In the genomic region with DNA sequence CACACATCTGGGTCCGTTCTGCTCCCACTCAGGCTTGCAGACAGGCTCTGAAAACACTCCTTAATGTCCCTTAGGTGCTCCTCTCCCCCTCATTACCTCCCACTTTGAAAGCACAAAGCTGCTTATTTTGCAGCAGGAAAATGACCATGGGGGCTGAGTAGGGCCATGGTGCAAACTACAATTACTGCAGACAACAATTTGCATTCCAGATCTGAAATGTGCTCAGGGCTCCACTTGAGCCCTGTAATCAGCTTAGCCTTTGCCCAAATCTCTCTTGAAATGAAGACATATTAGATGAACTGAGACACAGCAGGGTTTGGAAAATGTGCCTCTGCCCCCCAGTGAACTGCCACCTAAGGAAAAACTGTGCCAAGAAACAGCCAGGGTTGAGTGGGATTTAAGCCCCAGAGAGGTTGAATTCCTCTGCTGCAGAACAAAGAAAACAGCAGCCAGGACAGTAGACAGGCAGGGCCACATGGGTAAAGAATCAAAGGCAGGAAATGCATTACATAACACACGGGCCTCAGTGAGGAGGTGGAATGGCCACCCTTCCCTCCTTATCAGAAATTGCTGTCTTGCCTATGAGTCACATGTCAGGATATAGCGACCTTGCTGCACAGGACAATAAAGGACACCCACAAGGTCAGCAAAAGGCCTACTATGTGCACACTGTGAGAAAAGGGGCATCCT, we compare ENCODE assay signal across 9 cellular contexts.
DNase-seq lines count a peak whose midpoint lies in the region; ATAC-seq, FAIRE-seq and TF ChIP-seq lines count a peak whose summit lies in the region.
"Had no signal": no experiment of that assay in that cellular context is flagged by ENCODE, and none has a peak within 500 bp of the region (broad histone marks: within the 10 kb centered on the region; RNA-seq: fewer than 3 reads in every experiment).

No MANE protein-coding gene starts in this region.

- H3K9me3 Mint-ChIP-seq in mesothelial cell of epicardium: no peaks in the 10 kb centered on the region

- H3K36me3 ChIP-seq in GM12878 (ENCODE audit: control insufficient read depth in 2 of 2, insufficient read depth in 2 of 2, low read length in 1 of 2): no peaks in the 10 kb centered on the region

- SMC1A ChIA-PET in GM12878 (lab: Charles Lee; ENCODE audit: uncharacterized antibody, unreplicated experiment): interaction anchor here (1.1 to 1.4 kb wide), 3 partner anchors 14 to 91 kb away, joined by 3 to 4 read pairs (median 3); no protein-coding TSS in a partner anchor

- peaks cover 0 to 3% of the 10 kb centered on the region in 2 experiments; a peak in 1 of 4 replicates for H3K27me3 ChIP-seq in GM12878 (replicated peaks in 1 of 2; ENCODE audit: control insufficient read depth in 2 of 2, insufficient read depth in 2 of 2, low read length in 1 of 2)

- no peak overlapping the region for H3K4me3 ChIP-seq in GM12878

- no peaks in the 10 kb centered on the region; the same call in 2 of the 3 replicates for H3K9me3 ChIP-seq in GM12878 (replicated peaks; ENCODE audit: control insufficient read depth, insufficient read depth, low read length)

- H4K20me1 ChIP-seq in GM12878 (ENCODE audit: control insufficient read depth, insufficient read depth): no peaks in the 10 kb centered on the region

- CTCF ChIA-PET in GM12878 (lab: Yijun Ruan, JAX): interaction anchor here (0.8 to 1.5 kb wide), 5 partner anchors 52 to 228 kb away, joined by 3 to 4 read pairs (median 3); no protein-coding TSS in a partner anchor

- POLR2A ChIA-PET in GM12878 (lab: Charles Lee): no interaction called here

- H3K27me3 Mint-ChIP-seq in mesothelial cell of epicardium (ENCODE audit: low read depth): no peaks in the 10 kb centered on the region

- WGBS in GM12878 (ENCODE audit: insufficient coverage, insufficient replicate concordance, low lambda C conversion rate, missing lambda C conversion rate): 0% methylated on average over 3 of the region's 3 CpGs

- RAD21 ChIA-PET in GM12878 (lab: Charles Lee; ENCODE audit: unreplicated experiment): no interaction called here

- DNase-seq in EL (peak; percentile 20), NCI-H226 (peak; percentile 67), GM12878 (ENCODE audit: low read depth, low spot score) (no peak), mesothelial cell of epicardium (ENCODE audit: low spot score in 2 of 2, unreplicated experiment in 2 of 2) (no peak), activated T-cell treated with anti-CD3 and anti-CD28 coated beads for 4 hours (no peak), globus pallidus (ENCODE audit: low spot score) (no peak), DMS 273 treated with DMSO at 0.1 percent for 48 hours (lab: John Stamatoyannopoulos, UW) (no peak), pons (ENCODE audit: low spot score) (no peak)
- DNase-seq: NCI-H69 had no signal

- peaks cover 79% of the 10 kb centered on the region for H3K4me1 Mint-ChIP-seq in mesothelial cell of epicardium

- H3K27ac Mint-ChIP-seq in mesothelial cell of epicardium: peak overlapping the region; percentile 60

- TF ChIP-seq CTCF in GM12878 (IDR thresholded peaks at IDR 0.05 in 2 of 3, conservative IDR thresholded peaks at IDR 0.05 in 1 of 3; ENCODE audit: control insufficient read depth in 2 of 3, extremely low read depth in 1 of 3, insufficient read depth in 1 of 3, low read depth in 3 of 3, low read length in 3 of 3) (no peak), mesothelial cell of epicardium (IDR thresholded peaks at IDR 0.05; ENCODE audit: unreplicated experiment) (no peak)

- no peak for TF ChIP-seq POLR2A in GM12878 (IDR thresholded peaks at IDR 0.05; ENCODE audit: low read depth, low read length)

- peak; percentile 55; the same call in 1 of the 3 replicates for ATAC-seq in GM12878

- no peak for TF ChIP-seq RAD21 in GM12878 (IDR thresholded peaks at IDR 0.05; ENCODE audit: insufficient read depth, low read depth, low read length)

- H3K9ac ChIP-seq in GM12878 (ENCODE audit: control insufficient read depth, insufficient read depth, low read length): no peak overlapping the region

- peaks cover 4% of the 10 kb centered on the region for H3K4me1 ChIP-seq in GM12878 (ENCODE audit: control insufficient read depth, insufficient read depth, low read length)

- TF ChIP-seq EP300 in GM12878 (IDR thresholded peaks at IDR 0.05; ENCODE audit: borderline replicate concordance in 1 of 2, control insufficient read depth in 1 of 2, low read depth in 2 of 2, low read length in 2 of 2): no peak

- H2AFZ ChIP-seq in GM12878 (ENCODE audit: control insufficient read depth, low read depth, low read length): no peak overlapping the region

- FAIRE-seq in GM12878 (lab: Jason Lieb, UNC): no peak

- in situ Hi-C loops in GM12878 (cut with MboI): no loop called here

- intact Hi-C loops in GM12878 (cut with micrococcal nuclease; ENCODE audit: unreplicated experiment): no loop called here

- H3K4me2 ChIP-seq in GM12878 (ENCODE audit: control insufficient read depth, insufficient read depth): no peak overlapping the region

- no peak overlapping the region for H3K4me3 Mint-ChIP-seq in mesothelial cell of epicardium

- no peaks in the 10 kb centered on the region for H3K79me2 ChIP-seq in GM12878 (ENCODE audit: control insufficient read depth, insufficient read depth, low read length)

- H3K27ac ChIP-seq in GM12878 (ENCODE audit: control insufficient read depth, insufficient read depth): no peak overlapping the region

- BruUV-seq in GM12878 (replicated peaks; lab: Mats Ljungman, UMichigan): no TSS peak

- H3K36me3 Mint-ChIP-seq in mesothelial cell of epicardium: no peaks in the 10 kb centered on the region

TF ChIP-seq in GM12878, 131 proteins besides CTCF, POLR2A, EP300 and RAD21:
- peak; percentile 10; the same call in 1 of the 2 replicates for TF ChIP-seq RUNX3 (IDR thresholded peaks at IDR 0.05; ENCODE audit: low read length)
- TF ChIP-seq, protein P1, sequence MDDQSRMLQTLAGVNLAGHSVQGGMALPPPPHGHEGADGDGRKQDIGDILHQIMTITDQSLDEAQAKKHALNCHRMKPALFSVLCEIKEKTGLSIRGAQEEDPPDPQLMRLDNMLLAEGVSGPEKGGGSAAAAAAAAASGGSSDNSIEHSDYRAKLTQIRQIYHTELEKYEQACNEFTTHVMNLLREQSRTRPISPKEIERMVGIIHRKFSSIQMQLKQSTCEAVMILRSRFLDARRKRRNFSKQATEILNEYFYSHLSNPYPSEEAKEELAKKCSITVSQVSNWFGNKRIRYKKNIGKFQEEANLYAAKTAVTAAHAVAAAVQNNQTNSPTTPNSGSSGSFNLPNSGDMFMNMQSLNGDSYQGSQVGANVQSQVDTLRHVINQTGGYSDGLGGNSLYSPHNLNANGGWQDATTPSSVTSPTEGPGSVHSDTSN (IDR thresholded peaks at IDR 0.05; ENCODE audit: insufficient replicate concordance, low read depth, low read length): no peak
TF ChIP-seq in GM12878: peak in this region for 1.

Comparison
In these comparisons a context has a peak if more than half of its experiments do, and no peak if none do; other contexts are left out.
1. DNase-seq: peak in EL (single experiment) and NCI-H226 (single experiment); none in GM12878 (single experiment), mesothelial cell of epicardium (0 of 2), activated T-cell treated with anti-CD3 and anti-CD28 coated beads for 4 hours (single experiment), globus pallidus (single experiment), DMS 273 treated with DMSO at 0.1 percent for 48 hours (single experiment) and pons (single experiment).